ENCODE assay signal across 19 cellular contexts in the genomic region with DNA sequence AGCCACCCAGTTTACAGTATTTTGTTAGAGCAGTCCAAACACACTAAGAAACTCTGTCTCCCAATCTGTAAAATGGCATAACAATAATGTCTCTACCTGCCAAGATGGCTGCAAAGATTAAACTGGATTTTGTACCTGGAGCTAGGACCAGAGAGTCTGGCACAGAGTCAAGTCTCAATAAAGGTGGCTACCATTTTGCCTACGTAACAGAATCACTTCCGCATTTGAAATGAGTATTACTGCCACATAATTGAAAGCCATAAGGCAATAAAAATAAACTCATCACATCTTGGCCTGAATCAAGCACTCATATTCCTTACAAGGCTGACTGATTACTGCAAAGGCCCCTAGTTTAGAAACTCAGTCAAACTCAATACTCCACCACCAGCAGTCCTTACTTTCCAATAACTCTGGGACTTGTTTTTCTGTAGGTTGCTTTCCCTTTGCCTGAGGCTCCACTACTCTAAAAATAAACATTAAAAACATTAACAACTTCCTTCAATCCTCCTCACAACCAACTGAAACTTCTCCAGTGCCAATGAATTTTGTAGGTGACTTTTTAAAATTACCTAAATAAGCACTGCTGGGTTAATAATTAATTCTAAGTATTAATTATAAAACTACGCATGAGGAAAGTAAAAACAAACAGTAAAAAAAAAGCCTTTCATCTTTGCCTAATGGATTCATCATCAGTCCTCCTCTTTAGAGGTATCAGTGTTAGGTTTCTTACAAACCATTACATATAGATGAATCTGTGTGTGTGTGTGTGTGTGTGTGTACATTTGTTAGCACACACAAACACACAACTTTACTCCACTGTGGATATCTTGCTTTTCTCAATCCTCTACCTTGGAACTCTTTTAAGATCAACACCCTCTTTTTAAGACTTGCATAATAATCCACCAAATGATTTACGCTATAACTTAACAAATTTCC. TPM values are rescaled to one million over a fixed set of nuclear protein-coding genes. Genes with fewer than 3 reads are reported as not detected.
DNase-seq lines count a peak whose midpoint lies in the region; ATAC-seq and TF ChIP-seq lines count a peak whose summit lies in the region.
"Had no signal": no experiment of that assay in that cellular context is flagged by ENCODE, and none has a peak within 500 bp of the region (broad histone marks: within the 10 kb centered on the region; RNA-seq: fewer than 3 reads in every experiment).

No MANE protein-coding gene starts in this region.

- H3K79me2 ChIP-seq in osteoblast (ENCODE audit: insufficient read depth, low read length): peaks cover 54% of the 10 kb centered on the region

- H3K9me3 ChIP-seq in mucosa of descending colon (no peaks in the 10 kb centered on the region), osteoblast (ENCODE audit: low read depth, low read length) (no peaks in the 10 kb centered on the region)
- H3K9me3 ChIP-seq: heart left ventricle had no signal

- H3K4me2 ChIP-seq in osteoblast (ENCODE audit: insufficient read depth, low read length): no peak overlapping the region
- H3K4me2 ChIP-seq: KMS-11 had no signal

- POLR2A ChIA-PET in RWPE1 (lab: Yijun Ruan, JAX; ENCODE audit: low non-redundant PET): no interaction called here

- H3K4me1 ChIP-seq in mucosa of descending colon (ENCODE audit: low read depth) (peaks cover 34% of the 10 kb centered on the region), osteoblast (ENCODE audit: insufficient read depth, low read length) (peaks cover 13% of the 10 kb centered on the region)

- CTCF ChIA-PET in RWPE1 (lab: Yijun Ruan, JAX): interaction anchor here (0.7 kb wide), 1 partner anchor 51 kb away, joined by 3 read pairs; no protein-coding TSS in a partner anchor

- peak; percentile 58 for ATAC-seq in mucosa of descending colon
- ATAC-seq: CD8-positive, alpha-beta T cell; heart left ventricle had no signal

- H3K36me3 ChIP-seq in mucosa of descending colon (ENCODE audit: low read depth) (no peaks in the 10 kb centered on the region), osteoblast (ENCODE audit: insufficient read depth, low read length) (no peaks in the 10 kb centered on the region)
- H3K36me3 ChIP-seq: cardiac muscle cell, heart left ventricle had no signal

- no peaks in the 10 kb centered on the region for H3K27me3 ChIP-seq in osteoblast (ENCODE audit: insufficient read depth, low read length)
- H3K27me3 ChIP-seq: cardiac muscle cell, heart left ventricle had no signal

- no peak overlapping the region for H3K27ac ChIP-seq in osteoblast (ENCODE audit: low read depth, low read length)
- no peak overlapping the region for H3K27ac ChIP-seq in RWPE1
- H3K27ac ChIP-seq: cardiac muscle cell, heart left ventricle, KMS-11 had no signal

- H2AFZ ChIP-seq in osteoblast (ENCODE audit: low read length): no peak overlapping the region

- H3K4me3 ChIP-seq in LNCaP clone FGC (ENCODE audit: low read depth, low read length) (no peak overlapping the region), mucosa of descending colon (no peak overlapping the region), osteoblast (ENCODE audit: insufficient read depth, low read length) (no peak overlapping the region)
- H3K4me3 ChIP-seq: cardiac muscle cell, heart left ventricle, lung had no signal

- intact Hi-C loops in mucosa of descending colon (cut with DNase I, micrococcal nuclease): loop anchor here in 1 of 2 donors (10.0 kb wide), 1 partner anchor 55 kb away; no protein-coding TSS in a partner anchor

- peak; percentile 41 for DNase-seq in CD1c-positive myeloid dendritic cell (ENCODE audit: extremely low spot score)
- peak; percentile 13 for DNase-seq in LNCaP clone FGC (ENCODE audit: low read depth)
- peak; percentile 91 for DNase-seq in SW480 (ENCODE audit: low spot score)
- DNase-seq in mucosa of descending colon: peak in 1 of 3 donors; percentile 81
- DNase-seq in osteoblast (ENCODE audit: insufficient read length, low spot score, missing footprints): no peak
- DNase-seq in kidney glomerular epithelial cell (lab: John Stamatoyannopoulos, UW): no peak
- DNase-seq in 8988T: no peak
- DNase-seq in RWPE1 (ENCODE audit: low spot score): no peak
- DNase-seq: amniotic stem cell; CD8-positive, alpha-beta T cell; DMS79; heart left ventricle; NCI-H1436 treated with DMSO at 0.1 percent for 48 hours; NCI-H2171; nucleus accumbens; SHP77 had no signal

- peaks cover 2% of the 10 kb centered on the region for H4K20me1 ChIP-seq in osteoblast (ENCODE audit: insufficient read depth, low read length)

- no peak for TF ChIP-seq CTCF in LNCaP clone FGC (IDR thresholded peaks at IDR 0.05; ENCODE audit: control insufficient read depth, extremely low read depth, insufficient read depth)
- no peak for TF ChIP-seq CTCF in mucosa of descending colon (IDR thresholded peaks at IDR 0.05)
- TF ChIP-seq CTCF in osteoblast (IDR thresholded peaks at IDR 0.05; ENCODE audit: extremely low read depth, low read depth, low read length): no peak
- no peak for TF ChIP-seq CTCF in RWPE1 (conservative IDR thresholded peaks at IDR 0.05; ENCODE audit: low read depth)

RNA-seq across cellular contexts. Expression of gene KIF16B, which starts 3.8 kb away (rescaled TPM):
- total RNA-seq in mucosa of descending colon (10 to 100 TPM; 48.5 to 81.7 (median 65.1) TPM), osteoblast (9.0 and 12.1 TPM in 2 replicates)

Comparison
In these comparisons a context has a peak if more than half of its experiments do, and no peak if none do; other contexts are left out.
1. DNase-seq: peak in CD1c-positive myeloid dendritic cell (single experiment), LNCaP clone FGC (single experiment) and SW480 (single experiment); none in osteoblast (single experiment), kidney glomerular epithelial cell (single experiment), 8988T (single experiment) and RWPE1 (single experiment).